Comparison of ENCODE assay signal across 1 cellular context in genomic region chr6:159788276-159788675, GRCh38.
TF ChIP-seq lines count a peak whose summit lies in the region.

No MANE protein-coding gene starts in this region.

TF ChIP-seq in H1, 55 proteins besides CTCF, POLR2A, EP300 and RAD21:
- TF ChIP-seq RXRA (IDR thresholded peaks at IDR 0.05; ENCODE audit: insufficient read depth, low read depth, low read length), result no peak
- no peak for TF ChIP-seq KDM5A (IDR thresholded peaks at IDR 0.05; ENCODE audit: low read length)
- TF ChIP-seq PHF8 (conservative IDR thresholded peaks at IDR 0.05; ENCODE audit: low read depth, low read length), result 0 out of 2 replicates have a peak, but pooled peaks have one; percentile 9
- no peak for TF ChIP-seq JUN (IDR thresholded peaks at IDR 0.05; ENCODE audit: low read depth, low read length)
- TF ChIP-seq CBX8 (IDR thresholded peaks at IDR 0.05; ENCODE audit: borderline replicate concordance, low read depth, low read length), result no peak
